In genomic region chr19:11197291-11198174, GRCh38 we compare ENCODE assay signal across 8 cellular contexts. TPM values are rescaled to one million over a fixed set of nuclear protein-coding genes. Genes with fewer than 3 reads are reported as not detected.
A peak's percentile ranks its signal among the peaks of the same experiment; 100 is the strongest.
DNase-seq lines count a peak whose midpoint lies in the region; ATAC-seq and FAIRE-seq lines count a peak whose summit lies in the region.

TSS of gene KANK2 (minus strand) at chr19:11197545. CDS start at chr19:11194511, 3,034 bp downstream.

- H3K14ac ChIP-seq in neuronal stem cell (ENCODE audit: low read length) = peak within 1 kb of the TSS; percentile 94

- H3K27ac Mint-ChIP-seq in activated naive CD4-positive, alpha-beta T cell treated with anti-CD3 and anti-CD28 coated beads, Interleukin-2, amount 10 ng/mL, durations not matched to agents 7 days and 5 days = peak within 1 kb of the TSS; percentile 16

- H3K36me3 ChIP-seq in SJSA1 (peaks cover 51% of the 10 kb centered on the region), neuronal stem cell (replicated peaks in 1 of 2; ENCODE audit: control insufficient read depth in 2 of 2, insufficient read depth in 2 of 2, low read length in 2 of 2) (peaks cover 0 to 58% of the 10 kb centered on the region in 2 donors), subcutaneous abdominal adipose tissue (ENCODE audit: control insufficient read depth in 5 of 5, insufficient read depth in 5 of 5, low read length in 5 of 5) (peaks cover 0 to 56% (median 54%) of the 10 kb centered on the region in 5 donors)

- H2BK120ac ChIP-seq in neuronal stem cell (ENCODE audit: low read depth, low read length) = peak within 1 kb of the TSS; percentile 28

- H3K23ac ChIP-seq in neuronal stem cell (ENCODE audit: low read depth, low read length, poor library complexity) = peak within 1 kb of the TSS; percentile 98

- peak within 1 kb of the TSS; percentile 93 for H3K18ac ChIP-seq in neuronal stem cell (ENCODE audit: low read length)

- H2BK15ac ChIP-seq in neuronal stem cell (ENCODE audit: low read length) = peak within 1 kb of the TSS; percentile 64

- H4K8ac ChIP-seq in neuronal stem cell (ENCODE audit: low read depth, low read length) = no peak within 1 kb of the TSS

- DNase-seq in DMS53 (lab: John Stamatoyannopoulos, UW) (peak; percentile 97), Kasumi-1 (lab: John Stamatoyannopoulos, UW) (peak; percentile 50 to 64), SJSA1 (ENCODE audit: low read depth in 1 of 2, low spot score in 2 of 2) (peak; percentile 90 to 94), frontal cortex (ENCODE audit: low spot score in 2 of 2) (peak; percentile 98), neuronal stem cell (ENCODE audit: low spot score) (peak; percentile 74)
- peak; percentile 83 for DNase-seq in activated naive CD4-positive, alpha-beta T cell treated with anti-CD3 and anti-CD28 coated beads, Interleukin-2, amount 10 ng/mL, durations not matched to agents 7 days and 5 days

- H3K4me3 Mint-ChIP-seq in activated naive CD4-positive, alpha-beta T cell treated with anti-CD3 and anti-CD28 coated beads, Interleukin-2, amount 10 ng/mL, durations not matched to agents 7 days and 5 days = peak within 1 kb of the TSS; percentile 77

- peaks cover 49% of the 10 kb centered on the region for H3K27me3 Mint-ChIP-seq in activated naive CD4-positive, alpha-beta T cell treated with anti-CD3 and anti-CD28 coated beads, Interleukin-2, amount 10 ng/mL, durations not matched to agents 7 days and 5 days

- peak within 1 kb of the TSS; percentile 88 for H2BK5ac ChIP-seq in neuronal stem cell (ENCODE audit: low read length)

- no peaks in the 10 kb centered on the region for H3K27me3 ChIP-seq in SJSA1 (replicated peaks)
- no peaks in the 10 kb centered on the region for H3K27me3 ChIP-seq in neuronal stem cell (ENCODE audit: control insufficient read depth in 3 of 3, insufficient read depth in 3 of 3, low read depth in 1 of 3, low read length in 3 of 3)
- H3K27me3 ChIP-seq in subcutaneous abdominal adipose tissue (ENCODE audit: control insufficient read depth in 5 of 5, insufficient read depth in 4 of 5, low read length in 5 of 5) = no peaks in the 10 kb centered on the region

- peak; percentile 77 for ATAC-seq in GM21723 (IDR thresholded peaks at IDR 0.05; ENCODE audit: unreplicated experiment)

- peak within 1 kb of the TSS; percentile 99 for H3K4me2 ChIP-seq in neuronal stem cell (ENCODE audit: insufficient read depth, low read length, poor library complexity, severe bottlenecking)

- H3K4me1 Mint-ChIP-seq in activated naive CD4-positive, alpha-beta T cell treated with anti-CD3 and anti-CD28 coated beads, Interleukin-2, amount 10 ng/mL, durations not matched to agents 7 days and 5 days = peaks cover 21% of the 10 kb centered on the region

- FAIRE-seq in frontal cortex (lab: Jason Lieb, UNC) = no peak

- H2AFZ ChIP-seq in neuronal stem cell (ENCODE audit: low read length) = peak within 1 kb of the TSS; percentile 94

- H3K4me3 ChIP-seq in SJSA1 = peak within 1 kb of the TSS; percentile 90
- peak within 1 kb of the TSS; percentile 68 to 88 for H3K4me3 ChIP-seq in neuronal stem cell (ENCODE audit: low read length in 2 of 2)
- H3K4me3 ChIP-seq in subcutaneous abdominal adipose tissue (ENCODE audit: low read depth in 1 of 5, low read length in 5 of 5) = peak within 1 kb of the TSS; percentile 89 to 94 (median 93)

- H4K91ac ChIP-seq in neuronal stem cell (ENCODE audit: low read depth, low read length, poor library complexity) = no peak within 1 kb of the TSS

- H3K9me3 Mint-ChIP-seq in activated naive CD4-positive, alpha-beta T cell treated with anti-CD3 and anti-CD28 coated beads, Interleukin-2, amount 10 ng/mL, durations not matched to agents 7 days and 5 days = no peaks in the 10 kb centered on the region

- H3K4ac ChIP-seq in neuronal stem cell (ENCODE audit: low read length) = peak within 1 kb of the TSS; percentile 10

- H3K9ac ChIP-seq in neuronal stem cell (ENCODE audit: low read depth, low read length, poor library complexity) = peak within 1 kb of the TSS; percentile 86
- peak within 1 kb of the TSS; percentile 56 to 86 (median 80) for H3K9ac ChIP-seq in subcutaneous abdominal adipose tissue (ENCODE audit: low read length in 5 of 5)

- H3K36me3 Mint-ChIP-seq in activated naive CD4-positive, alpha-beta T cell treated with anti-CD3 and anti-CD28 coated beads, Interleukin-2, amount 10 ng/mL, durations not matched to agents 7 days and 5 days = no peaks in the 10 kb centered on the region

- peak within 1 kb of the TSS; percentile 19 for H2AK5ac ChIP-seq in neuronal stem cell (ENCODE audit: low read depth, low read length)

- no peaks in the 10 kb centered on the region for H3K79me1 ChIP-seq in neuronal stem cell (ENCODE audit: low read depth, low read length)

- H2BK12ac ChIP-seq in neuronal stem cell (ENCODE audit: low read length) = peak within 1 kb of the TSS; percentile 16

- H3K4me1 ChIP-seq in SJSA1 (replicated peaks) = peaks cover 58% of the 10 kb centered on the region
- H3K4me1 ChIP-seq in neuronal stem cell (ENCODE audit: control insufficient read depth in 2 of 2, insufficient read depth in 1 of 2, low read depth in 1 of 2, low read length in 2 of 2) = peaks cover 4 to 7% of the 10 kb centered on the region in 2 donors
- peaks cover 4 to 63% (median 54%) of the 10 kb centered on the region in 5 donors for H3K4me1 ChIP-seq in subcutaneous abdominal adipose tissue (ENCODE audit: control insufficient read depth in 5 of 5, insufficient read depth in 5 of 5, low read length in 5 of 5)

- H3K9me3 ChIP-seq in SJSA1 (replicated peaks) (no peaks in the 10 kb centered on the region), neuronal stem cell (replicated peaks in 1 of 2; ENCODE audit: control insufficient read depth in 2 of 2, insufficient read depth in 1 of 2, low read depth in 1 of 2, low read length in 2 of 2) (no peaks in the 10 kb centered on the region), subcutaneous abdominal adipose tissue (ENCODE audit: control insufficient read depth in 5 of 5, low read length in 5 of 5) (no peaks in the 10 kb centered on the region)

- CTCF ChIA-PET in activated naive CD4-positive, alpha-beta T cell treated with anti-CD3 and anti-CD28 coated beads, Interleukin-2, amount 10 ng/mL, durations not matched to agents 7 days and 5 days (lab: Charles Lee) = no interaction called here

- WGBS in neuronal stem cell (ENCODE audit: extremely low coverage in 2 of 2, insufficient read length in 2 of 2, insufficient replicate concordance in 1 of 2), 2 donors = no CpG with 5 or more reads among the region's 78 CpGs

- H3K27ac ChIP-seq in SJSA1 (peak within 1 kb of the TSS; percentile 23), neuronal stem cell (replicated peaks; ENCODE audit: low read length) (no peak within 1 kb of the TSS), subcutaneous abdominal adipose tissue (ENCODE audit: low read depth, low read length) (peak within 1 kb of the TSS; percentile 78)

RNA-seq across cellular contexts. Expression of gene KANK2, which starts in this region (rescaled TPM):
- total RNA-seq in SJSA1 (2014; rRNA removed; shearing (Covaris generic)) = 278 and 472 TPM in 2 replicates
- 7.3 TPM for total RNA-seq in frontal cortex
- 19.8 TPM for polyA plus RNA-seq in neuronal stem cell (2013, experiment 1 of 2)
- 19.2 TPM for polyA plus RNA-seq in neuronal stem cell (2013, experiment 2 of 2)

Comparison
In these comparisons a context has a peak if more than half of its experiments do, and no peak if none do; other contexts are left out.
1. RNA of gene KANK2 (total RNA-seq): 278 to 472 TPM in SJSA1; 7.3 TPM in frontal cortex (single experiment); every median in the first group is over 10 times any median in the second.
2. Peak in every context shown above with its lines, with median percentiles within 50 percentile points of each other: DNase-seq and H3K4me3 ChIP-seq.